In the genomic region with DNA sequence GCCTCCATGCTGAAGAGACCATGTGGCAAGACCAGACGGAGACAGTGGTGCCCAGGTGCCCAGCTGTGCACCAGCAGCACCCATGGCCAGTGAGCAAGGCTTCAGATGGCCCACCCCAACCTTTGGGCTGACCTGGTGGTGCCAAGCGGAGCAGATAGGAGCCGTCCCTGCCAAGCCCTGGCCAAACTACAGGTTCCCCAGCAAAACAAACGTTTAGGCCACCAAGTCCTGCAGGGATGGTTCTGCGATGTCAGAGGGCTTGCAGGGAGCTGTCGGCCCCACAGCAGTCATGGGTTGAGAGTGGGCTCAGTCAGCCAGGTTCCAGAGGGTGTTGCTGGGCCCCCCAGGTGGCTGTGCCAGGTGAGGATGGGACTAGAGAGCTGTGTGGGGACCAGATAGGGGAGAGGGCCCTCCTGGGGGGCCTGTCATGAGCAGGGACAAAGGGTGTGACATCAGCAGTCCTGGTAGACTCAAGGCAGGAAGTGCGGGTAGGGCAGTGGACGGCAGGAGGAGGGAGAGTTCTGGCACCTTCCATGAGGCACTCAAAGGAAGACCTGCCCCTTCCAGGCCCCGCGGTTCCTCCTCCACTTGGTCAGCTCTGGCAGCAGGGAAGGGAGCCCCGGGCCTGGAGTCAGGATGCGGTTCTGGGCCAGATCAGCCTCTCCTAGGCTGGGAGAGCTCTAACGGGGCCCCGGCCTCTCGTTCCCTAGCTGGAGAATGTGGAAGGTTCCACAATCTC, we compare ENCODE assay signal across 15 cellular contexts.
"Had no signal": no experiment of that assay in that cellular context is flagged by ENCODE, and none has a peak within 500 bp of the region (broad histone marks: within the 10 kb centered on the region; RNA-seq: fewer than 3 reads in every experiment).

No MANE protein-coding gene starts in this region.

- H3K4me2 ChIP-seq: hepatocyte, smooth muscle cell had no signal

- DNase-seq: activated CD4-positive, alpha-beta T cell treated with anti-CD3 and anti-CD28 coated beads, Interleukin-2, amount 50 U/mL, for 48 hours; activated CD8-positive, alpha-beta memory T cell treated with anti-CD3 and anti-CD28 coated beads, Interleukin-2, amount 10 ng/mL, durations not matched to agents 7 days and 5 days; activated naive CD4-positive, alpha-beta T cell treated with anti-CD3 and anti-CD28 coated beads for 36 hours; activated T-cell treated with anti-CD3 and anti-CD28 coated beads, Interleukin-2, amount 50 U/mL, for 72 hours; body of pancreas; cortex of kidney; effector memory CD4-positive, alpha-beta T cell; erythroblast; mesendoderm; right cardiac atrium had no signal

- H3K27me3 ChIP-seq: body of pancreas, hepatocyte, tibial nerve had no signal

- H3K27ac ChIP-seq: body of pancreas, hepatocyte, tibial nerve had no signal

- H3K4me3 Mint-ChIP-seq: activated CD8-positive, alpha-beta memory T cell treated with anti-CD3 and anti-CD28 coated beads, Interleukin-2, amount 10 ng/mL, durations not matched to agents 7 days and 5 days; activated naive CD4-positive, alpha-beta T cell treated with anti-CD3 and anti-CD28 coated beads for 36 hours; activated T-cell treated with anti-CD3 and anti-CD28 coated beads, Interleukin-2, amount 50 U/mL, for 72 hours; central memory CD8-positive, alpha-beta T cell had no signal

- H3K4me1 Mint-ChIP-seq: activated CD8-positive, alpha-beta memory T cell treated with anti-CD3 and anti-CD28 coated beads, Interleukin-2, amount 10 ng/mL, durations not matched to agents 7 days and 5 days had no signal

- H3K4me3 ChIP-seq: body of pancreas, hepatocyte, smooth muscle cell, tibial nerve had no signal

- ATAC-seq: activated CD4-positive, CD25-positive, alpha-beta regulatory T cell treated with anti-CD3 and anti-CD28 coated beads, Interleukin-2, amount 50 U/mL, for 24 hours; activated CD8-positive, alpha-beta memory T cell treated with anti-CD3 and anti-CD28 coated beads, Interleukin-2, amount 10 ng/mL, durations not matched to agents 7 days and 5 days; body of pancreas had no signal

- H3K9me3 ChIP-seq: body of pancreas had no signal

- H3K9me3 Mint-ChIP-seq: activated T-cell treated with anti-CD3 and anti-CD28 coated beads, Interleukin-2, amount 50 U/mL, for 72 hours had no signal

- H3K27ac Mint-ChIP-seq: activated CD8-positive, alpha-beta memory T cell treated with anti-CD3 and anti-CD28 coated beads, Interleukin-2, amount 10 ng/mL, durations not matched to agents 7 days and 5 days; activated naive CD4-positive, alpha-beta T cell treated with anti-CD3 and anti-CD28 coated beads for 36 hours had no signal

- H3K36me3 Mint-ChIP-seq: activated CD8-positive, alpha-beta memory T cell treated with anti-CD3 and anti-CD28 coated beads, Interleukin-2, amount 10 ng/mL, durations not matched to agents 7 days and 5 days had no signal

- H3K79me2 ChIP-seq: hepatocyte had no signal

- H3K27me3 Mint-ChIP-seq: activated CD8-positive, alpha-beta memory T cell treated with anti-CD3 and anti-CD28 coated beads, Interleukin-2, amount 10 ng/mL, durations not matched to agents 7 days and 5 days; central memory CD8-positive, alpha-beta T cell had no signal

- H2AFZ ChIP-seq: hepatocyte had no signal
